8 cellular contexts compared by ENCODE assay signal in the genomic region with DNA sequence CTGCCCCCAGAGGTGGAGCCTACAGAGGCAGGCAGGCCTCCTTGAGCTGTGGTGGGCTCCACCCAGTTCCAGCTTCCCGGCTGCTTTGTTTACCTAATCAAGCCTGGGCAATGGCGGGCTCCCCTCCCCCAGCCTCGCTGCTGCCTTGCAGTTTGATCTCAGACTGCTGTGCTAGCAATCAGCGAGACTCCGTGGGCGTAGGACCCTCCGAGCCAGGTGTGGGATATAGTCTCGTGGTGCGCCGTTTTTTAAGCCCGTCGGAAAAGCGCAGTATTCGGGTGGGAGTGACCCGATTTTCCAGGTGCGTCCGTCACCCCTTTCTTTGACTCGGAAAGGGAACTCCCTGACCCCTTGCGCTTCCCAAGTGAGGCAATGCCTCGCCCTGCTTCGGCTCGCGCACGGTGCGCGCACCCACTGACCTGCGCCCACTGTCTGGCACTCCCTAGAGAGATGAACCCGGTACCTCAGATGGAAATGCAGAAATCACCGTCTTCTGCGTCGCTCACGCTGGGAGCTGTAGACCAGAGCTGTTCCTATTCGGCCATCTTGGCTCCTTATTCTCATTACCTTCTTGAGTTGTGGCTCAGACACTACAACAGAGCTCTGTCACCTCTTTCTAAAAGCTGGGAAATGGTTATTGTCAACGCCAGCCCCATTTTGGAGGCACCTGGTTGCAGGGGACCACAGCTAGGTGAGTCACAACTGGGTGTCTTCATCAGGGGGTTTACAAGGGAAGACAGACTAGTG. TPM values are rescaled to one million over a fixed set of nuclear protein-coding genes. Genes with fewer than 3 reads are reported as not detected.
DNase-seq lines count a peak whose midpoint lies in the region; ATAC-seq and TF ChIP-seq lines count a peak whose summit lies in the region.
"Not testable (repeated sequence)": the region's sequence is repeated elsewhere in the genome, so short reads cannot be mapped to it uniquely, and the experiment has no call there.

No MANE protein-coding gene starts in this region.

- H4K20me1 ChIP-seq in Karpas-422 (ENCODE audit: insufficient read depth, low read depth, low read length); OCI-LY1 (ENCODE audit: insufficient read depth, low read length): not testable (repeated sequence)

- intact Hi-C loops in activated CD4-positive, alpha-beta T cell treated with anti-CD3 and anti-CD28 coated beads, Interleukin-2, amount 10 ng/mL, durations not matched to agents 24 days and 14 days (cut with micrococcal nuclease), result not testable (repeated sequence)

- ATAC-seq in activated naive CD8-positive, alpha-beta T cell treated with anti-CD3 and anti-CD28 coated beads, Interleukin-2, amount 50 U/mL, for 24 hours, result peak; percentile 90

- H3K9me3 ChIP-seq in Karpas-422 (ENCODE audit: low read length); OCI-LY1 (ENCODE audit: low read length); mucosa of rectum (ENCODE audit: control insufficient read depth in 2 of 2, low read length in 2 of 2): not testable (repeated sequence)

- H3K4me1 Mint-ChIP-seq in activated CD4-positive, alpha-beta T cell treated with anti-CD3 and anti-CD28 coated beads, Interleukin-2, amount 10 ng/mL, durations not matched to agents 24 days and 14 days, result peaks cover 35% of the 10 kb centered on the region
- H3K4me1 Mint-ChIP-seq in activated naive CD8-positive, alpha-beta T cell treated with anti-CD3 and anti-CD28 coated beads, Interleukin-2, amount 50 U/mL, for 24 hours, result peaks cover 44% of the 10 kb centered on the region

- H3K36me3 Mint-ChIP-seq in activated CD4-positive, alpha-beta T cell treated with anti-CD3 and anti-CD28 coated beads, Interleukin-2, amount 10 ng/mL, durations not matched to agents 24 days and 14 days (ENCODE audit: low read depth), result peaks cover 13% of the 10 kb centered on the region
- not testable (repeated sequence) for H3K36me3 Mint-ChIP-seq in activated naive CD8-positive, alpha-beta T cell treated with anti-CD3 and anti-CD28 coated beads, Interleukin-2, amount 50 U/mL, for 24 hours (ENCODE audit: low read depth)

- H3K4me2 ChIP-seq in Karpas-422 (ENCODE audit: low read depth, low read length, poor library complexity, severe bottlenecking) (peak overlapping the region; percentile 58), OCI-LY1 (ENCODE audit: low read length) (peak overlapping the region; percentile 98)

- not testable (repeated sequence) for H3K9me2 ChIP-seq in Karpas-422 (replicated peaks; ENCODE audit: insufficient read depth, low read length); OCI-LY1 (ENCODE audit: low read depth, low read length)

- not testable (repeated sequence) for H3K9ac ChIP-seq in Karpas-422 (ENCODE audit: low read length)
- peak overlapping the region; percentile 65 for H3K9ac ChIP-seq in OCI-LY1 (ENCODE audit: low read length)
- H3K9ac ChIP-seq in mucosa of rectum (ENCODE audit: low read depth in 1 of 2, low read length in 2 of 2), result peak overlapping the region; percentile 15 to 67

- not testable (repeated sequence) for H3K79me2 ChIP-seq in ACC112 (ENCODE audit: control insufficient read depth, insufficient read depth, low read length, unreplicated experiment); Karpas-422 (ENCODE audit: low read length); OCI-LY1 (ENCODE audit: insufficient read depth, low read length)

- not testable (repeated sequence) for TF ChIP-seq CTCF in OCI-LY1 (IDR thresholded peaks at IDR 0.05; ENCODE audit: low read length)

- H3K4me3 ChIP-seq in ACC112 (ENCODE audit: low read depth, low read length) (peak overlapping the region; percentile 80), OCI-LY1 (ENCODE audit: low read depth, low read length, poor library complexity, severe bottlenecking) (peak overlapping the region; percentile 64), mucosa of rectum (ENCODE audit: low read length in 2 of 2) (peak overlapping the region; percentile 69 to 81)
- H3K4me3 ChIP-seq in Karpas-422 (ENCODE audit: low read length), result not testable (repeated sequence)

- not testable (repeated sequence) for H3K9me3 Mint-ChIP-seq in activated CD4-positive, alpha-beta T cell treated with anti-CD3 and anti-CD28 coated beads, Interleukin-2, amount 10 ng/mL, durations not matched to agents 24 days and 14 days; activated naive CD8-positive, alpha-beta T cell treated with anti-CD3 and anti-CD28 coated beads, Interleukin-2, amount 50 U/mL, for 24 hours

- H3K27ac Mint-ChIP-seq in activated CD4-positive, alpha-beta T cell treated with anti-CD3 and anti-CD28 coated beads, Interleukin-2, amount 10 ng/mL, durations not matched to agents 24 days and 14 days, result peak overlapping the region; percentile 99
- H3K27ac Mint-ChIP-seq in activated naive CD8-positive, alpha-beta T cell treated with anti-CD3 and anti-CD28 coated beads, Interleukin-2, amount 50 U/mL, for 24 hours, result peak overlapping the region; percentile 96

- not testable (repeated sequence) for DNase-seq in Karpas-422
- peak; percentile 86 for DNase-seq in activated CD4-positive, alpha-beta T cell treated with anti-CD3 and anti-CD28 coated beads, Interleukin-2, amount 10 ng/mL, durations not matched to agents 24 days and 14 days
- DNase-seq in activated naive CD8-positive, alpha-beta T cell treated with anti-CD3 and anti-CD28 coated beads, Interleukin-2, amount 50 U/mL, for 24 hours, result peak; percentile 48
- DNase-seq in fibroblast of peridontal ligament (ENCODE audit: extremely low read depth), result peak; percentile 20
- DNase-seq in stimulated activated CD4-positive, alpha-beta T cell treated with anti-CD3 and anti-CD28 coated beads, Interleukin-2, amount 100 ng/mL, for 24 hours, result peak; percentile 46 to 66

- not testable (repeated sequence) for H3K27me3 Mint-ChIP-seq in activated CD4-positive, alpha-beta T cell treated with anti-CD3 and anti-CD28 coated beads, Interleukin-2, amount 10 ng/mL, durations not matched to agents 24 days and 14 days; activated naive CD8-positive, alpha-beta T cell treated with anti-CD3 and anti-CD28 coated beads, Interleukin-2, amount 50 U/mL, for 24 hours

- not testable (repeated sequence) for H3K36me3 ChIP-seq in ACC112 (ENCODE audit: insufficient read depth, low read length); Karpas-422 (ENCODE audit: insufficient read depth, low read length); OCI-LY1 (ENCODE audit: insufficient read depth, low read length); mucosa of rectum (ENCODE audit: control insufficient read depth in 2 of 2, insufficient read depth in 2 of 2, low read length in 2 of 2)

- H3K27ac ChIP-seq in ACC112 (ENCODE audit: low read depth, low read length); Karpas-422 (ENCODE audit: low read length): not testable (repeated sequence)
- H3K27ac ChIP-seq in OCI-LY1 (ENCODE audit: low read depth, low read length, poor library complexity, severe bottlenecking), result peak overlapping the region; percentile 67
- peak overlapping the region; percentile 68 to 77 for H3K27ac ChIP-seq in mucosa of rectum (ENCODE audit: low read depth in 2 of 2, low read length in 2 of 2)

- H3F3A ChIP-seq in OCI-LY1 (ENCODE audit: insufficient read depth, low read length), result not testable (repeated sequence)

- H3K4me3 Mint-ChIP-seq in activated CD4-positive, alpha-beta T cell treated with anti-CD3 and anti-CD28 coated beads, Interleukin-2, amount 10 ng/mL, durations not matched to agents 24 days and 14 days, result peak overlapping the region; percentile 94
- H3K4me3 Mint-ChIP-seq in activated naive CD8-positive, alpha-beta T cell treated with anti-CD3 and anti-CD28 coated beads, Interleukin-2, amount 50 U/mL, for 24 hours, result peak overlapping the region; percentile 92

- peak overlapping the region; percentile 91 for H2AFZ ChIP-seq in ACC112 (ENCODE audit: low read length, unreplicated experiment)
- H2AFZ ChIP-seq in Karpas-422 (ENCODE audit: low read length), result not testable (repeated sequence)
- peak overlapping the region; percentile 87 for H2AFZ ChIP-seq in OCI-LY1 (ENCODE audit: low read length)

- not testable (repeated sequence) for H3K4me1 ChIP-seq in ACC112 (ENCODE audit: control insufficient read depth, insufficient read depth, low read length, unreplicated experiment); mucosa of rectum (ENCODE audit: control insufficient read depth in 2 of 2, insufficient read depth in 2 of 2, low read length in 2 of 2)
- peaks cover 12% of the 10 kb centered on the region for H3K4me1 ChIP-seq in Karpas-422 (ENCODE audit: low read length)
- peaks cover 37% of the 10 kb centered on the region for H3K4me1 ChIP-seq in OCI-LY1 (ENCODE audit: insufficient read depth, low read length, severe bottlenecking)

- H3K27me3 ChIP-seq in ACC112 (ENCODE audit: insufficient read depth, low read length); Karpas-422 (ENCODE audit: low read length); OCI-LY1 (ENCODE audit: insufficient read depth, low read length); mucosa of rectum (ENCODE audit: control insufficient read depth in 2 of 2, insufficient read depth in 2 of 2, low read length in 2 of 2): not testable (repeated sequence)

RNA-seq across cellular contexts. Expression of a gene that starts 15.6 kb away (rescaled TPM):
- 310 and 335 TPM in 2 replicates for total RNA-seq in Karpas-422 (2014; rRNA removed; shearing (Covaris generic); ENCODE audit: low replicate concordance)
- total RNA-seq in activated CD4-positive, alpha-beta T cell treated with anti-CD3 and anti-CD28 coated beads, Interleukin-2, amount 10 ng/mL, durations not matched to agents 24 days and 14 days, result 172 and 194 TPM in 2 replicates
